Comparison of ENCODE assay signal across 8 cellular contexts in genomic region chr1:145425436-145426029, GRCh38. TPM values are rescaled to one million over a fixed set of nuclear protein-coding genes. Genes with fewer than 3 reads are reported as not detected.
DNase-seq lines count a peak whose midpoint lies in the region; ATAC-seq, FAIRE-seq and TF ChIP-seq lines count a peak whose summit lies in the region.

Gene NBPF20 (minus strand): TSS chr1:145425603. CDS start chr1:145405272, 20,331 bp downstream.

- H3K4me2 ChIP-seq in A549, result peak within 1 kb of the TSS; percentile 91

- peak; percentile 58; the same call in 1 of the 2 replicates for TF ChIP-seq POLR2A in A549 (IDR thresholded peaks at IDR 0.05; ENCODE audit: low read length)

- H3K4me3 ChIP-seq in A549 (peak within 1 kb of the TSS; percentile 71), kidney epithelial cell (ENCODE audit: low read depth, low read length) (peak within 1 kb of the TSS; percentile 66)

- H3K27me3 ChIP-seq in kidney epithelial cell (ENCODE audit: control insufficient read depth, insufficient read depth, low read length), result peaks cover 6% of the 10 kb centered on the region

- no peak for TF ChIP-seq EP300 in A549 (IDR thresholded peaks at IDR 0.05)

- CTCF ChIA-PET in A549 (lab: Yijun Ruan, JAX), result interaction anchor here (1.0 kb wide), 1 partner anchor 295 kb away, joined by 3 read pairs; no protein-coding TSS in a partner anchor

- no peak for TF ChIP-seq RAD21 in A549 (conservative IDR thresholded peaks at IDR 0.05 in 1 of 2, IDR thresholded peaks at IDR 0.05 in 1 of 2)

- H3K36me3 ChIP-seq in kidney epithelial cell (ENCODE audit: control insufficient read depth, insufficient read depth, low read length), result no peaks in the 10 kb centered on the region

- peaks cover 6% of the 10 kb centered on the region; the same call in 2 of the 3 replicates for H3K4me1 ChIP-seq in A549

- DNase-seq in A549 (ENCODE audit: low read depth in 1 of 2, low spot score in 1 of 2) (peak; percentile 81 to 83), NCI-H2196 (lab: John Stamatoyannopoulos, UW; ENCODE audit: unreplicated experiment) (peak; percentile 87), kidney epithelial cell (ENCODE audit: low read depth) (peak; percentile 21)
- DNase-seq in activated CD4-positive, CD25-positive, alpha-beta regulatory T cell treated with anti-CD3 and anti-CD28 coated beads, Interleukin-2, amount 50 U/mL, for 16 hours (ENCODE audit: low read depth, low spot score), result peak; percentile 69
- peak; percentile 71 for DNase-seq in central memory CD4-positive, alpha-beta T cell
- peak; percentile 60 to 73 for DNase-seq in stimulated activated CD4-positive, alpha-beta T cell treated with anti-CD3 and anti-CD28 coated beads, Interleukin-15, amount 100 ng/mL, for 1 hour (ENCODE audit: low read depth in 1 of 2, low spot score in 1 of 2)

- POLR2A ChIA-PET in A549 (lab: Yijun Ruan, JAX), result interaction anchor here (0.7 kb wide), 1 partner anchor 40 kb away, joined by 4 read pairs; no protein-coding TSS in a partner anchor

- H3K9me3 ChIP-seq in A549, result peaks cover 8% of the 10 kb centered on the region; the same call in 1 of the 3 replicates

- H3K27ac ChIP-seq in A549, result peak within 1 kb of the TSS; percentile 87 to 92

- 0% methylated on average over 14 of the region's 50 CpGs for WGBS in A549 (ENCODE audit: missing lambda C conversion rate)

- ATAC-seq in A549 (peak; percentile 98 to 99), GM18867 (IDR thresholded peaks at IDR 0.05; ENCODE audit: unreplicated experiment) (peak; percentile 98), HG03097 (IDR thresholded peaks at IDR 0.05; ENCODE audit: low FRiP score, unreplicated experiment) (peak; percentile 97)

- no peak for FAIRE-seq in A549 (lab: Jason Lieb, UNC)

- no peak for TF ChIP-seq CTCF in A549 (IDR thresholded peaks at IDR 0.05)
- no peak for TF ChIP-seq CTCF in kidney epithelial cell (IDR thresholded peaks at IDR 0.05; ENCODE audit: insufficient read depth, low read length, poor library complexity, severe bottlenecking)

TF ChIP-seq in A549, 52 proteins besides CTCF, POLR2A, EP300 and RAD21:
- TF ChIP-seq BCL3 (IDR thresholded peaks at IDR 0.05) (0 out of 3 replicates have a peak, but pooled peaks have one; percentile 32), HDAC2 (IDR thresholded peaks at IDR 0.05) (no peak), SREBF2 (IDR thresholded peaks at IDR 0.05) (no peak), CEBPB (IDR thresholded peaks at IDR 0.05) (no peak)
TF ChIP-seq in A549: peak in this region for 1.

RNA-seq across cellular contexts. Expression of gene NBPF20, which starts in this region (rescaled TPM):
- polyA plus RNA-seq in A549 (2011; rRNA removed) (5.1 and 5.5 TPM in 2 replicates), A549 (2017; fragmentation: RNase III; extraction: RNeasy Plus Mini Kit Qiagen cat#74134 plus additional on column Dnase treatment) (1.3 to 1.6 TPM (median 1.5 TPM) in 3 replicates)
- polyA plus RNA-seq in A549 (2012; cell fraction: cytosol; rRNA removed), result 1.2 and 1.3 TPM in 2 replicates
- 3.2 and 3.8 TPM in 2 replicates for polyA plus RNA-seq in A549 (2012; cell fraction: nucleus; rRNA removed)
- polyA minus RNA-seq in A549 (2011; rRNA and poly(A)+ RNA removed), result 5.7 and 5.9 TPM in 2 replicates
- 3.1 and 5.3 TPM in 2 replicates for total RNA-seq in kidney epithelial cell

Comparison
In these comparisons a context has a peak if more than half of its experiments do, and no peak if none do; other contexts are left out.
1. Peak in every context shown above with its lines: DNase-seq, ATAC-seq, H3K4me3 ChIP-seq and H3K27ac ChIP-seq.
2. DNase-seq: peak in every context shown above with its lines; median percentile 87 in NCI-H2196; 82 in A549; 71 in central memory CD4-positive, alpha-beta T cell; 69 in activated CD4-positive, CD25-positive, alpha-beta regulatory T cell treated with anti-CD3 and anti-CD28 coated beads, Interleukin-2, amount 50 U/mL, for 16 hours; 66 in stimulated activated CD4-positive, alpha-beta T cell treated with anti-CD3 and anti-CD28 coated beads, Interleukin-15, amount 100 ng/mL, for 1 hour; 21 in kidney epithelial cell.